Comparison of ENCODE assay signal across 11 cellular contexts in the genomic region with DNA sequence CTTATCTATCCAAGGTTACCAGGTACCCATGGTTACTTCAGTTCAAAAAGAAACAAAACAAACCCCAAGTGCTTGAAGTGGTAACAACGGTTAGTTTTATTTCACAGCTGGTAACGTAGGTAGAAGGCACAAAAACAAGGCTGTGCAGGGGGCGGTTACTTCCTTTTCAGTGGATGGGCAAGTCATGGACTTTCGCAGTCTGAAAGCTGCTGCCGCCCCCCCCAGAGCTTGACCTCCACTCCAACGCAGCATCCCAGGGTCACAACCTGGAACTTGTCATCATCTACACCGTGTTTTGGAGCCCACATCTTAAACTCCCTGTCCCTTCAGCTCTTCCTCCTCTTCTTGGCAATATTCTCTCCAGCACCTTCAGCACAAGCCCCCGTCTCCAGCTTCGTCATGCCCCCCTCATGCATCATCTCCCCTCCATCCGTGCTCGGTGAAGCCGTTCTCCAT.
DNase-seq lines count a peak whose midpoint lies in the region; ATAC-seq and TF ChIP-seq lines count a peak whose summit lies in the region.
"Had no signal": no experiment of that assay in that cellular context is flagged by ENCODE, and none has a peak within 500 bp of the region (broad histone marks: within the 10 kb centered on the region; RNA-seq: fewer than 3 reads in every experiment).

No MANE protein-coding gene starts in this region.

- CTCF ChIA-PET in MCF 10A (lab: Yijun Ruan, JAX): interaction anchor here (0.7 kb wide), 1 partner anchor 54 kb away, joined by 4 read pairs; no protein-coding TSS in a partner anchor
- CTCF ChIA-PET in mammary epithelial cell (lab: Charles Lee; ENCODE audit: low non-redundant PET): no interaction called here

- intact Hi-C loops in MCF 10A (cut with micrococcal nuclease): no loop called here
- intact Hi-C loops in mammary epithelial cell (cut with micrococcal nuclease): no loop called here
- intact Hi-C loops in upper lobe of right lung (cut with DNase I): no loop called here

- in situ Hi-C loops in mammary epithelial cell (cut with MboI; ENCODE audit: low sequenced_read_pairs in 2 of 2): loop anchor here in 1 of 2 donors (10.0 kb wide), 1 partner anchor 124 kb away; no protein-coding TSS in a partner anchor

- H3K9me3 ChIP-seq in mammary epithelial cell (replicated peaks; ENCODE audit: insufficient read depth, low read length): no peaks in the 10 kb centered on the region
- no peaks in the 10 kb centered on the region for H3K9me3 ChIP-seq in upper lobe of right lung
- H3K9me3 ChIP-seq: right atrium auricular region, tibial nerve had no signal

- H3K9ac ChIP-seq in mammary epithelial cell (ENCODE audit: insufficient read depth, low read length): no peak overlapping the region

- H3K27me3 Mint-ChIP-seq in MCF 10A (ENCODE audit: insufficient read depth, unreplicated experiment): no peaks in the 10 kb centered on the region

- no peaks in the 10 kb centered on the region for H4K20me1 ChIP-seq in mammary epithelial cell (ENCODE audit: insufficient read depth, low read length)

- no peaks in the 10 kb centered on the region for H3K79me2 ChIP-seq in mammary epithelial cell (ENCODE audit: insufficient read depth, low read length)

- no peak overlapping the region for H3K4me3 ChIP-seq in mammary epithelial cell (replicated peaks in 1 of 3; ENCODE audit: insufficient read depth in 1 of 3, low read depth in 2 of 3, low read length in 3 of 3)
- H3K4me3 ChIP-seq in upper lobe of right lung: no peak overlapping the region
- H3K4me3 ChIP-seq: right atrium auricular region, tibial nerve had no signal

- TF ChIP-seq CTCF in MCF 10A (IDR thresholded peaks at IDR 0.05; ENCODE audit: unreplicated experiment) (no peak), mammary epithelial cell (conservative IDR thresholded peaks at IDR 0.05 in 1 of 2, IDR thresholded peaks at IDR 0.05 in 1 of 2; ENCODE audit: extremely low read depth in 1 of 2, insufficient read depth in 1 of 2, low read depth in 1 of 2, low read length in 2 of 2) (no peak), upper lobe of right lung (IDR thresholded peaks at IDR 0.05) (no peak)

- H3K4me1 Mint-ChIP-seq in MCF 10A (ENCODE audit: insufficient read depth, unreplicated experiment): peaks cover 41% of the 10 kb centered on the region

- POLR2A ChIA-PET in MCF 10A (lab: Yijun Ruan, JAX): interaction anchor here (0.7 kb wide), 1 partner anchor 81 kb away, joined by 3 read pairs; no protein-coding TSS in a partner anchor

- no peak overlapping the region for H3K4me2 ChIP-seq in mammary epithelial cell (ENCODE audit: insufficient read depth, low read depth, low read length)

- no peak overlapping the region for H3K4me3 Mint-ChIP-seq in MCF 10A (ENCODE audit: unreplicated experiment)

- WGBS in mammary epithelial cell (ENCODE audit: low coverage, missing lambda C conversion rate): 79% methylated on average over 12 of the region's 12 CpGs

- BruUV-seq in MCF 10A (replicated peaks; lab: Mats Ljungman, UMichigan) (no TSS peak), mammary epithelial cell (replicated peaks; lab: Mats Ljungman, UMichigan) (no TSS peak)

- dilution Hi-C loops in mammary epithelial cell (cut with HindIII; ENCODE audit: low sequenced_read_pairs): no loop called here

- H3K36me3 Mint-ChIP-seq in MCF 10A (ENCODE audit: insufficient read depth, unreplicated experiment): no peaks in the 10 kb centered on the region

- DNase-seq in MCF 10A (ENCODE audit: unreplicated experiment): no peak
- no peak for DNase-seq in mammary epithelial cell
- DNase-seq in activated T-cell treated with anti-CD3 and anti-CD28 coated beads, Interleukin-2, amount 50 U/mL, for 1 hour: peak; percentile 69
- DNase-seq in left kidney (ENCODE audit: low read depth, low spot score): peak; percentile 37
- no peak for DNase-seq in upper lobe of right lung
- DNase-seq in UCSD-AML1 (lab: John Stamatoyannopoulos, UW; ENCODE audit: unreplicated experiment): no peak
- DNase-seq: NCI-H446 had no signal

- H3K27ac ChIP-seq in mammary epithelial cell (ENCODE audit: insufficient read depth, low read depth, low read length) (no peak overlapping the region), upper lobe of right lung (no peak overlapping the region)
- H3K27ac ChIP-seq: right atrium auricular region, tibial nerve had no signal

- no peak overlapping the region for H2AFZ ChIP-seq in mammary epithelial cell (ENCODE audit: low read depth, low read length)

- H3K4me1 ChIP-seq in mammary epithelial cell (ENCODE audit: insufficient read depth, low read length) (peaks cover 49% of the 10 kb centered on the region), upper lobe of right lung (no peaks in the 10 kb centered on the region)
- H3K4me1 ChIP-seq: tibial nerve had no signal

- no peaks in the 10 kb centered on the region for H3K9me3 Mint-ChIP-seq in MCF 10A (ENCODE audit: unreplicated experiment)

- no peaks in the 10 kb centered on the region for H3K27me3 ChIP-seq in mammary epithelial cell (ENCODE audit: insufficient read depth, low read length)
- no peaks in the 10 kb centered on the region for H3K27me3 ChIP-seq in upper lobe of right lung
- H3K27me3 ChIP-seq: right atrium auricular region, tibial nerve had no signal

- peak overlapping the region; percentile 50 for H3K27ac Mint-ChIP-seq in MCF 10A (ENCODE audit: low read depth, unreplicated experiment)

- ATAC-seq in upper lobe of right lung (peak; percentile 4), GM21526 (IDR thresholded peaks at IDR 0.05; ENCODE audit: low FRiP score, unreplicated experiment) (no peak), GM18511 (IDR thresholded peaks at IDR 0.05; ENCODE audit: unreplicated experiment) (no peak)

- H3K36me3 ChIP-seq in mammary epithelial cell (ENCODE audit: insufficient read depth, low read length) (no peaks in the 10 kb centered on the region), upper lobe of right lung (no peaks in the 10 kb centered on the region)
- H3K36me3 ChIP-seq: right atrium auricular region, tibial nerve had no signal

Comparison
In these comparisons a context has a peak if more than half of its experiments do, and no peak if none do; other contexts are left out.
1. DNase-seq: peak in activated T-cell treated with anti-CD3 and anti-CD28 coated beads, Interleukin-2, amount 50 U/mL, for 1 hour (single experiment) and left kidney (single experiment); none in MCF 10A (single experiment), mammary epithelial cell (single experiment), upper lobe of right lung (single experiment) and UCSD-AML1 (single experiment).